Comparison of ENCODE assay signal across 8 cellular contexts in the genomic region with DNA sequence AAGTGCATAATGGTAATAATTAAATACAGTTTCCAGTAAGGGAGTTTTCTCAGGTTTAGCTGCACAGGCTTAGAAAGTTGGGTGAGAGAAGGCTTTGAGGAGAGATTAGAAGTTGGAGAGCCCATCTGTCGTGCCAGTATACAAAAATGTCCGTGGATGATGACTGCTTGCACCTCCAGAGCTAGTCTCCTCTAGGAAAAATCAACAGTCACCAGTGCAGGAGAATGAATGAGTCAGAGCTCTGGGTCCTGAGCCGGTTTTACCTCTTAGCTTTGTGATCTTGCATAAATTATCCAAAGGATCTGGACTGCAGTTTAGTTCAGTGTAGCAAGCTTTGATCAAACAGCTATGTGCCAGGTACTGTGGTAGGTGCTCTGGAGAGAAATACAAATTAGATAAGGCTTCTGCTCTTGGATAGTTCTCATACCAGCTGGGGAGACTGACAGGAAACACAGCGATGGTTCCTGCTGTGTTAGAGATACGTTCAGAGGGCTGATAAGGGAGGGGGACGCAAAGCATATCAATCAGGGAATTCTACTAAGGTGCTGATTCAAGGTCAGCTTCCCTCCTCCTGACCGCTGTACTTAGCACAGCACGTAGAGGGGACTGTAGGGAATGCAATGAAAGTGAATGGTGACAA.
DNase-seq lines count a peak whose midpoint lies in the region; ATAC-seq and TF ChIP-seq lines count a peak whose summit lies in the region.

No MANE protein-coding gene starts in this region.

- DNase-seq in AG20443 (ENCODE audit: low spot score) (peak; percentile 64), LoVo (ENCODE audit: low spot score) (peak; percentile 69), T47D (ENCODE audit: low read depth in 1 of 2, low spot score in 1 of 2) (peak; percentile 32 to 68), lower lobe of right lung (no peak), C1 segment of cervical spinal cord (lab: John Stamatoyannopoulos, UW) (no peak), SKM-1 treated with dmso at 0.1 percent for 144 hours (lab: John Stamatoyannopoulos, UW; ENCODE audit: unreplicated experiment) (no peak)
- DNase-seq in effector CD4-positive, alpha-beta T cell, result no peak

- intact Hi-C loops in lower lobe of right lung (cut with DNase I), result loop anchor here (10.0 kb wide), 1 partner anchor 125 kb away; a partner anchor contains a TSS

- no peak for TF ChIP-seq CTCF in lower lobe of right lung (IDR thresholded peaks at IDR 0.05)

- no peaks in the 10 kb centered on the region for H3K9me3 ChIP-seq in lower lobe of right lung

- H3K27ac ChIP-seq in lower lobe of right lung, result peak overlapping the region; percentile 56

- no peaks in the 10 kb centered on the region for H3K36me3 ChIP-seq in lower lobe of right lung

- H3K27me3 ChIP-seq in lower lobe of right lung (ENCODE audit: low read depth), result no peaks in the 10 kb centered on the region

- no peak overlapping the region for H3K4me3 ChIP-seq in lower lobe of right lung

- in situ Hi-C loops in T47D (cut with HindIII; ENCODE audit: low pct_unique_long_range_greater_than_20kb, low sequenced_read_pairs), result no loop called here

- H3K4me1 ChIP-seq in lower lobe of right lung, result peaks cover 46% of the 10 kb centered on the region

- ATAC-seq in lower lobe of right lung (peak; percentile 78 to 83), HG02763 (IDR thresholded peaks at IDR 0.05; ENCODE audit: unreplicated experiment) (no peak)

Comparison
In these comparisons a context has a peak if more than half of its experiments do, and no peak if none do; other contexts are left out.
1. DNase-seq: peak in AG20443 (single experiment), LoVo (single experiment) and T47D (2 of 2); none in lower lobe of right lung (single experiment), C1 segment of cervical spinal cord (0 of 14), effector CD4-positive, alpha-beta T cell (single experiment) and SKM-1 treated with dmso at 0.1 percent for 144 hours (single experiment).